8 cellular contexts compared by ENCODE assay signal in genomic region chr16:3023669-3024478, GRCh38. TPM values are rescaled to one million over a fixed set of nuclear protein-coding genes. Genes with fewer than 3 reads are reported as not detected.
DNase-seq lines count a peak whose midpoint lies in the region; ATAC-seq and TF ChIP-seq lines count a peak whose summit lies in the region.

Gene HCFC1R1, minus strand, starts transcription at chr16:3023942. Its CDS starts 1 bp downstream, at chr16:3023941.
Gene THOC6, plus strand, starts transcription at chr16:3024035. Its CDS starts 292 bp downstream, at chr16:3024327.

- H3K36me3 ChIP-seq in CD4-positive, CD25-positive, alpha-beta regulatory T cell (ENCODE audit: control insufficient read depth, insufficient read depth, low read length): peaks cover 11% of the 10 kb centered on the region
- H3K36me3 ChIP-seq in liver (ENCODE audit: control insufficient read depth in 4 of 4, insufficient read depth in 3 of 4, low read depth in 1 of 4, low read length in 3 of 4): peaks cover 0 to 14% (median 3%) of the 10 kb centered on the region in 4 donors

- peak; percentile 93 to 99 (median 95) for DNase-seq in CD4-positive, CD25-positive, alpha-beta regulatory T cell
- peak; percentile 99 for DNase-seq in NCI-H82 (lab: John Stamatoyannopoulos, UW)
- DNase-seq in activated CD4-positive, alpha-beta T cell treated with anti-CD3 and anti-CD28 coated beads, Interleukin-2, amount 50 U/mL, for 4 hours: peak; percentile 95 to 96
- DNase-seq in stimulated activated CD4-positive, alpha-beta T cell treated with anti-CD3 and anti-CD28 coated beads, Interleukin-4, amount 100 ng/mL, for 1 hour: peak; percentile 96

- peaks cover 4 to 66% (median 30%) of the 10 kb centered on the region in 4 donors for H3K4me1 Mint-ChIP-seq in CD4-positive, CD25-positive, alpha-beta regulatory T cell
- H3K4me1 Mint-ChIP-seq in dendritic cell treated with granulocyte-macrophage colony-stimulating factor and Interleukin-4, amounts not matched to agents 40 ng/mL and 50 ng/mL, for 4 days (ENCODE audit: low read depth): peaks cover 68% of the 10 kb centered on the region

- no peaks in the 10 kb centered on the region for H3K9me3 Mint-ChIP-seq in CD4-positive, CD25-positive, alpha-beta regulatory T cell
- H3K9me3 Mint-ChIP-seq in dendritic cell treated with granulocyte-macrophage colony-stimulating factor and Interleukin-4, amounts not matched to agents 40 ng/mL and 50 ng/mL, for 4 days: no peaks in the 10 kb centered on the region

- TF ChIP-seq RAD21 in liver (IDR thresholded peaks at IDR 0.05): no peak

- H3K27ac ChIP-seq in CD4-positive, CD25-positive, alpha-beta regulatory T cell (ENCODE audit: insufficient read depth, low read length, poor library complexity, severe bottlenecking): peak within 1 kb of the TSS; percentile 91
- H3K27ac ChIP-seq in liver (ENCODE audit: low read depth in 1 of 2, low read length in 2 of 2): peak within 1 kb of the TSS; percentile 95 to 97

- intact Hi-C loops in dendritic cell treated with granulocyte-macrophage colony-stimulating factor and Interleukin-4, amounts not matched to agents 40 ng/mL and 50 ng/mL, for 4 days (cut with micrococcal nuclease): no loop called here

- H3K27me3 ChIP-seq in CD4-positive, CD25-positive, alpha-beta regulatory T cell (ENCODE audit: control insufficient read depth, insufficient read depth, low read length): peaks cover under 1% of the 10 kb centered on the region
- H3K27me3 ChIP-seq in liver (ENCODE audit: control insufficient read depth in 4 of 4, insufficient read depth in 4 of 4, low read length in 3 of 4): no peaks in the 10 kb centered on the region

- H3K27me3 Mint-ChIP-seq in CD4-positive, CD25-positive, alpha-beta regulatory T cell: peaks cover 17% of the 10 kb centered on the region
- peaks cover 17% of the 10 kb centered on the region for H3K27me3 Mint-ChIP-seq in dendritic cell treated with granulocyte-macrophage colony-stimulating factor and Interleukin-4, amounts not matched to agents 40 ng/mL and 50 ng/mL, for 4 days

- H3K27ac Mint-ChIP-seq in CD4-positive, CD25-positive, alpha-beta regulatory T cell: peak within 1 kb of the TSS; percentile 92 to 99 (median 96)
- H3K27ac Mint-ChIP-seq in dendritic cell treated with granulocyte-macrophage colony-stimulating factor and Interleukin-4, amounts not matched to agents 40 ng/mL and 50 ng/mL, for 4 days: peak within 1 kb of the TSS; percentile 90

- peak within 1 kb of the TSS; percentile 90 to 98 (median 94) for H3K4me3 Mint-ChIP-seq in CD4-positive, CD25-positive, alpha-beta regulatory T cell
- H3K4me3 Mint-ChIP-seq in dendritic cell treated with granulocyte-macrophage colony-stimulating factor and Interleukin-4, amounts not matched to agents 40 ng/mL and 50 ng/mL, for 4 days: peak within 1 kb of the TSS; percentile 81

- peaks cover 4% of the 10 kb centered on the region for H3K36me3 Mint-ChIP-seq in CD4-positive, CD25-positive, alpha-beta regulatory T cell
- peaks cover 50% of the 10 kb centered on the region for H3K36me3 Mint-ChIP-seq in dendritic cell treated with granulocyte-macrophage colony-stimulating factor and Interleukin-4, amounts not matched to agents 40 ng/mL and 50 ng/mL, for 4 days (ENCODE audit: low read depth)

- no peaks in the 10 kb centered on the region for H3K9me3 ChIP-seq in CD4-positive, CD25-positive, alpha-beta regulatory T cell (ENCODE audit: control insufficient read depth in 2 of 2, low read length in 2 of 2)
- no peaks in the 10 kb centered on the region for H3K9me3 ChIP-seq in liver (ENCODE audit: control insufficient read depth in 4 of 4, low read length in 3 of 4)

- peaks cover 59% of the 10 kb centered on the region for H3K4me1 ChIP-seq in CD4-positive, CD25-positive, alpha-beta regulatory T cell (ENCODE audit: control insufficient read depth, insufficient read depth, low read length, poor library complexity, severe bottlenecking)
- H3K4me1 ChIP-seq in liver (ENCODE audit: control insufficient read depth in 4 of 4, insufficient read depth in 4 of 4, low read length in 3 of 4): peaks cover 18 to 48% (median 25%) of the 10 kb centered on the region in 4 donors

- WGBS in liver: 1% methylated on average over 69 of the region's 69 CpGs

- peak within 1 kb of the TSS; percentile 40 to 64 for H3K9ac ChIP-seq in liver (ENCODE audit: low read depth in 1 of 2, low read length in 2 of 2)

- peak; percentile 85 to 86 for ATAC-seq in CD4-positive, CD25-positive, alpha-beta regulatory T cell (ENCODE audit: low read depth in 2 of 2)
- ATAC-seq in GM19438 (IDR thresholded peaks at IDR 0.05; ENCODE audit: low read depth, unreplicated experiment) (peak; percentile 61), HG03571 (IDR thresholded peaks at IDR 0.05; ENCODE audit: unreplicated experiment) (peak; percentile 69)

- no peak for TF ChIP-seq CTCF in liver (IDR thresholded peaks at IDR 0.05; ENCODE audit: low read depth, low read length, missing input control)

- H3K4me3 ChIP-seq in CD4-positive, CD25-positive, alpha-beta regulatory T cell (ENCODE audit: low read depth, low read length): peak within 1 kb of the TSS; percentile 32
- H3K4me3 ChIP-seq in liver (ENCODE audit: low read depth in 1 of 3, low read length in 3 of 3): peak within 1 kb of the TSS; percentile 55 to 79 (median 72)

TF ChIP-seq in liver, 16 proteins besides CTCF, POLR2A, EP300 and RAD21:
- TF ChIP-seq SP1 (IDR thresholded peaks at IDR 0.05) (peak; percentile 48), NR2F2 (IDR thresholded peaks at IDR 0.05) (no peak), FOXA2 (IDR thresholded peaks at IDR 0.05) (no peak), ZBTB33 (IDR thresholded peaks at IDR 0.05) (no peak), GABPA (IDR thresholded peaks at IDR 0.05 in 1 of 2, conservative IDR thresholded peaks at IDR 0.05 in 1 of 2) (peak in 1 of 2 donors; percentile 79), ATF3 (IDR thresholded peaks at IDR 0.05) (no peak), RXRA (IDR thresholded peaks at IDR 0.05) (no peak), FOXA1 (IDR thresholded peaks at IDR 0.05) (no peak), REST (IDR thresholded peaks at IDR 0.05) (no peak), MAX (IDR thresholded peaks at IDR 0.05) (no peak), EGR1 (IDR thresholded peaks at IDR 0.05; ENCODE audit: low read depth in 2 of 2) (no peak), YY1 (IDR thresholded peaks at IDR 0.05) (peak; percentile 45)

RNA-seq across cellular contexts. Expression of gene HCFC1R1, which starts in this region (rescaled TPM):
- 12.9 TPM for total RNA-seq in CD4-positive, CD25-positive, alpha-beta regulatory T cell
- 10 to 100 TPM; 18.0 to 20.7 (median 19.0) TPM for polyA plus RNA-seq in CD4-positive, CD25-positive, alpha-beta regulatory T cell
- 1 to 10 TPM; 1.4 to 2.2 TPM for total RNA-seq in liver
- polyA plus RNA-seq in liver: 10 to 100 TPM; 16.3 to 17.6 TPM

RNA-seq across cellular contexts. Expression of gene THOC6, which starts in this region (rescaled TPM):
- total RNA-seq in CD4-positive, CD25-positive, alpha-beta regulatory T cell: 16.2 TPM
- polyA plus RNA-seq in CD4-positive, CD25-positive, alpha-beta regulatory T cell: 10 to 100 TPM; 37.1 to 49.2 (median 41.0) TPM
- total RNA-seq in liver: 10 to 100 TPM; 12.6 to 14.8 TPM
- 10 to 100 TPM; 10.8 TPM for polyA plus RNA-seq in liver

Comparison
In these comparisons a context has a peak if more than half of its experiments do, and no peak if none do; other contexts are left out.
1. Peak in every context shown above with its lines: DNase-seq, ATAC-seq, H3K4me3 ChIP-seq and H3K27ac ChIP-seq.